Comparison of ENCODE assay signal across 7 cellular contexts in the genomic region with DNA sequence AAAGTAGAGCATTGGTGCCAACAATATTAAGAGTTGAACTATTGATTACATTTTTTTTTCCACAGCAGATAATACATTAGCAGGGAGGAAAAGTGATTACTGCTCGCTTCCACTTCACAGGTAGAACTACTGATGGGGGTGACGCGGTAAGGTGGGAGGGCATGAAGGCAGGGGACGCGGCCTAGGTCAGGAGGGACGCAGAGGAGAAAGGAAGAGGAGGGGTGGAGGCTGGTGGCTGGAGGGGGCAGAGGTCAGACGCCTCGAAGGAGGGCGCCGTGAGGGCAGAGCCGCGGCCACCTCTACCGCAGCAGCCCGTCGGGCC. TPM values are rescaled to one million over a fixed set of nuclear protein-coding genes. Genes with fewer than 3 reads are reported as not detected.
DNase-seq lines count a peak whose midpoint lies in the region; ATAC-seq and TF ChIP-seq lines count a peak whose summit lies in the region.

No MANE protein-coding gene starts in this region.

- H3K27me3 Mint-ChIP-seq in glutamatergic neuron (ENCODE audit: unreplicated experiment), result peaks cover 5% of the 10 kb centered on the region

- H3K27ac Mint-ChIP-seq in glutamatergic neuron (ENCODE audit: unreplicated experiment), result peak overlapping the region; percentile 36

- H3K9me3 Mint-ChIP-seq in glutamatergic neuron (ENCODE audit: unreplicated experiment), result peaks cover 4% of the 10 kb centered on the region

- H3K9me2 ChIP-seq in GM23248 (ENCODE audit: insufficient read depth), result no peaks in the 10 kb centered on the region

- H3K4me3 Mint-ChIP-seq in glutamatergic neuron (ENCODE audit: unreplicated experiment), result peak overlapping the region; percentile 78

- DNase-seq in GM23248 (no peak), SJCRH30 (no peak), glutamatergic neuron (no peak), spleen (no peak), GM03348 (ENCODE audit: low spot score) (no peak), DMS 273 (lab: John Stamatoyannopoulos, UW; ENCODE audit: unreplicated experiment) (no peak)

- ATAC-seq in GM19324 (IDR thresholded peaks at IDR 0.05; ENCODE audit: low FRiP score, unreplicated experiment), result no peak

- H4K20me1 ChIP-seq in GM23248 (ENCODE audit: insufficient read depth), result no peaks in the 10 kb centered on the region

- in situ Hi-C loops in GM23248 (cut with MboI), result no loop called here

- H3K27me3 ChIP-seq in GM23248 (replicated peaks; ENCODE audit: insufficient read depth), result no peaks in the 10 kb centered on the region
- peaks cover 12% of the 10 kb centered on the region for H3K27me3 ChIP-seq in SJCRH30
- no peaks in the 10 kb centered on the region for H3K27me3 ChIP-seq in spleen (replicated peaks in 1 of 7)

- intact Hi-C loops in spleen (cut with DNase I; ENCODE audit: low total_unique reads), result no loop called here

- WGBS in GM23248 (ENCODE audit: low coverage in 1 of 2, low lambda C conversion rate in 2 of 2, missing lambda C conversion rate in 2 of 2), 2 experiments, result 17 to 42% methylated on average over 6 to 15 of the region's 15 CpGs
- WGBS in spleen, 5 donors, result 5 to 10% (median 6%) methylated on average over 14 to 15 of the region's 15 CpGs

- H3K79me2 ChIP-seq in GM23248 (ENCODE audit: insufficient read depth), result peaks cover 28% of the 10 kb centered on the region

- peak overlapping the region; percentile 81 for H2AFZ ChIP-seq in GM23248

- H3F3A ChIP-seq in GM23248 (ENCODE audit: insufficient read depth), result peaks cover 24% of the 10 kb centered on the region

- H3K36me3 Mint-ChIP-seq in glutamatergic neuron (ENCODE audit: unreplicated experiment), result no peaks in the 10 kb centered on the region

- H3K27ac ChIP-seq in GM23248 (peak overlapping the region; percentile 73), SJCRH30 (no peak overlapping the region), spleen (peak overlapping the region; percentile 89 to 99 (median 97))

- H3K4me1 ChIP-seq in GM23248 (ENCODE audit: insufficient read depth) (peaks cover 42% of the 10 kb centered on the region), SJCRH30 (peaks cover 11% of the 10 kb centered on the region), spleen (peaks cover 9 to 35% (median 23%) of the 10 kb centered on the region in 6 donors)

- peaks cover 22% of the 10 kb centered on the region for H3K4me1 Mint-ChIP-seq in glutamatergic neuron (ENCODE audit: low read depth, unreplicated experiment)

- H3K9me3 ChIP-seq in GM23248 (ENCODE audit: low read depth) (no peaks in the 10 kb centered on the region), SJCRH30 (replicated peaks) (no peaks in the 10 kb centered on the region), spleen (no peaks in the 10 kb centered on the region)

- H3K36me3 ChIP-seq in GM23248 (ENCODE audit: low read depth), result no peaks in the 10 kb centered on the region
- no peaks in the 10 kb centered on the region for H3K36me3 ChIP-seq in SJCRH30
- H3K36me3 ChIP-seq in spleen, result no peaks in the 10 kb centered on the region

- no peak for TF ChIP-seq POLR2A in spleen (IDR thresholded peaks at IDR 0.05)

- H3K4me3 ChIP-seq in GM23248, result peak overlapping the region; percentile 86
- peak overlapping the region; percentile 84 for H3K4me3 ChIP-seq in SJCRH30
- H3K4me3 ChIP-seq in spleen, result peak overlapping the region; percentile 63 to 93 (median 68)

- H3K9ac ChIP-seq in GM23248, result peak overlapping the region; percentile 90

- TF ChIP-seq CTCF in glutamatergic neuron (IDR thresholded peaks at IDR 0.05; ENCODE audit: partially characterized antibody, unreplicated experiment) (no peak), spleen (IDR thresholded peaks at IDR 0.05 in 8 of 11, conservative IDR thresholded peaks at IDR 0.05 in 3 of 11) (peak in 1 of 11 experiments; percentile 56)

- peak overlapping the region; percentile 83 for H3K4me2 ChIP-seq in GM23248 (ENCODE audit: unreplicated experiment)

RNA-seq across cellular contexts. Expression of gene B3GLCT, which starts 0.3 kb away (rescaled TPM):
- 18.3 and 20.2 TPM in 2 replicates for total RNA-seq in GM23248 (2014; rRNA removed; shearing (Covaris generic))
- 14.9 and 16.1 TPM in 2 replicates for polyA plus RNA-seq in GM23248 (2016; fragmentation: Nextera tagmentation; extraction: Ambion mirVana)
- total RNA-seq in SJCRH30 (2014; rRNA removed; shearing (Covaris generic)), result 10.3 and 12.2 TPM in 2 replicates
- total RNA-seq in glutamatergic neuron (ENCODE audit: unreplicated experiment), result 11.6 TPM
- total RNA-seq in spleen, result 1 to 10 TPM; 4.2 to 9.2 (median 6.0) TPM
- 1 to 10 TPM; 2.0 to 2.4 (median 2.2) TPM for polyA plus RNA-seq in spleen

RNA-seq across cellular contexts. Expression of gene HSPH1, which starts 37.8 kb away (rescaled TPM):
- 35.5 and 35.9 TPM in 2 replicates for total RNA-seq in GM23248 (2014; rRNA removed; shearing (Covaris generic))
- polyA plus RNA-seq in GM23248 (2016; fragmentation: Nextera tagmentation; extraction: Ambion mirVana) (46.7 and 46.8 TPM in 2 replicates), spleen (10 to 100 TPM; 22.1 to 30.0 (median 25.8) TPM)
- 161 and 171 TPM in 2 replicates for total RNA-seq in SJCRH30 (2014; rRNA removed; shearing (Covaris generic))
- total RNA-seq in glutamatergic neuron (ENCODE audit: unreplicated experiment) (114 TPM), spleen (100 to 1,000 TPM in 1 of 7 donors, 10 to 100 TPM in 6; 25.6 to 118 (median 39.2) TPM)
